Comparison of ENCODE assay signal across 8 cellular contexts in the genomic region with DNA sequence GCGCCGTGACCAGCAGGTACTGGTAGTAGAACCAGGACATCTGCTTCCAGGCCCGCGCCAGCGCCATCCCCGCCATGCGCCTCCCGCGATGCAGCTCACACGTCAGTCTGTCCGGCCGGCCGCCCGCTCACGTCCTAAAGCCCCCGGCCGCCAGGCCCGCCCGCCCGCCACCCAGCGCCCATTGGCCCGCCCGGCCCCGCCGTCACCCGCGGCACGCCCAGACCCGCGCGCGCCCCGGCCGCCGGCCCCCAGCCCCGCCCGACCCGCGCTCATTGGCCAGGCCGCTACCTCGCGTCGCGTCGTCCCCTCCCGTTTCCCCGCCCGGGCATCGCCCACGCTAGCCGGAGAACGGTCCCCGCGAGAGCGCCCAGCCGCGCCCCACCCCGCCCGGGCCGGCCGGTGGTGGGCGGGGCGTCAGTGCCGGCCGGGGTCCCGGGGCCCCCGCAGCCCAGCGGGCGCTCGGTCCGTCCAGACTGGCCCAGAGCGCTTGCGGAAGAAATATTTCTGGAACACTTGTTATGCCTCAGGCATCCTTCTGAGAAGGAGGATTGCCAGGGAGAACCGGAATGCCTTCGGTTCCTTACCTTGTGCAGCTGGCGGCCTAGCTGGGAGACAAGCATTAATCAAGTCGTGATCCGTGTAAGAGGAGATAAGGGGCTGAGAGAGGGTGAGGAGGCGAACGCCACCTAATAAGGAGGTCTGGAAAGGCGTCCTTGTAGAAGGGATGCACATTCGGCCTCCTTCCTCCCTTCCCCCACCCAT. TPM values are rescaled to one million over a fixed set of nuclear protein-coding genes. Genes with fewer than 3 reads are reported as not detected.
A peak's percentile ranks its signal among the peaks of the same experiment; 100 is the strongest.
DNase-seq lines count a peak whose midpoint lies in the region; ATAC-seq lines count a peak whose summit lies in the region.

A gene with protein sequence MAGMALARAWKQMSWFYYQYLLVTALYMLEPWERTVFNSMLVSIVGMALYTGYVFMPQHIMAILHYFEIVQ (minus strand): TSS at position 109 of the 762 bp plus-strand sequence. CDS start 33 bp downstream, at position 76.

- WGBS in mesendoderm (ENCODE audit: extremely low coverage, insufficient coverage, low lambda C conversion rate), result no CpG with 5 or more reads among the region's 82 CpGs

- H3K23ac ChIP-seq in mesendoderm (ENCODE audit: low read length), result peak within 1 kb of the TSS; percentile 80

- peak within 1 kb of the TSS; percentile 72 for H3K4ac ChIP-seq in mesendoderm (ENCODE audit: low read depth, low read length)

- peaks cover 18% of the 10 kb centered on the region for H3K79me2 ChIP-seq in mesendoderm (ENCODE audit: control insufficient read depth, insufficient read depth, low read length)

- H3K27me3 Mint-ChIP-seq in effector memory CD8-positive, alpha-beta T cell, result no peaks in the 10 kb centered on the region

- H3K36me3 ChIP-seq in mesendoderm (ENCODE audit: control insufficient read depth, insufficient read depth, low read length), result no peaks in the 10 kb centered on the region

- H3K9me3 Mint-ChIP-seq in effector memory CD8-positive, alpha-beta T cell, result no peaks in the 10 kb centered on the region

- peak within 1 kb of the TSS; percentile 97 for H3K9ac ChIP-seq in mesendoderm (ENCODE audit: low read length)

- H3K4me3 Mint-ChIP-seq in effector memory CD8-positive, alpha-beta T cell, result peak within 1 kb of the TSS; percentile 78 to 86

- peak within 1 kb of the TSS; percentile 100 for H3K18ac ChIP-seq in mesendoderm (ENCODE audit: low read length)

- DNase-seq in COLO829 (ENCODE audit: low spot score) (peak; percentile 75), HT1080 (ENCODE audit: low read depth) (peak; percentile 70), NOMO-1 (lab: John Stamatoyannopoulos, UW; ENCODE audit: unreplicated experiment in 2 of 2) (peak; percentile 80 to 91), mesendoderm (peak; percentile 91)
- DNase-seq in activated CD8-positive, alpha-beta memory T cell treated with anti-CD3 and anti-CD28 coated beads for 48 hours (ENCODE audit: low read depth in 2 of 3, low spot score in 2 of 3), result peak; percentile 69 to 83 (median 80)
- DNase-seq in effector memory CD8-positive, alpha-beta T cell, result peak; percentile 75 to 78 (median 76)
- peak; percentile 72 for DNase-seq in stimulated activated CD8-positive, alpha-beta memory T cell treated with anti-CD3 and anti-CD28 coated beads, Interleukin-15, amount 100 ng/mL, for 1 hour (ENCODE audit: low read depth)

- H4K5ac ChIP-seq in mesendoderm (ENCODE audit: low read length), result peak within 1 kb of the TSS; percentile 81

- peak within 1 kb of the TSS; percentile 95 for H4K8ac ChIP-seq in mesendoderm (ENCODE audit: low read depth, low read length)

- peak within 1 kb of the TSS; percentile 73 for H2BK5ac ChIP-seq in mesendoderm (ENCODE audit: low read length)

- ATAC-seq in GM21367 (IDR thresholded peaks at IDR 0.05; ENCODE audit: unreplicated experiment), result peak; percentile 87
- ATAC-seq in effector memory CD8-positive, alpha-beta T cell (replicated peaks), result peak; percentile 95

- H3K27ac Mint-ChIP-seq in effector memory CD8-positive, alpha-beta T cell, result peak within 1 kb of the TSS; percentile 46 to 71

- peak within 1 kb of the TSS; percentile 74 for H2BK120ac ChIP-seq in mesendoderm (ENCODE audit: low read depth, low read length)

- H3K4me2 ChIP-seq in mesendoderm (ENCODE audit: low read length), result peak within 1 kb of the TSS; percentile 99

- H3K27ac ChIP-seq in mesendoderm (ENCODE audit: low read depth, low read length), result peak within 1 kb of the TSS; percentile 92

- H2AK5ac ChIP-seq in mesendoderm (ENCODE audit: low read length), result peak within 1 kb of the TSS; percentile 58

- peaks cover 3% of the 10 kb centered on the region for H3K79me1 ChIP-seq in mesendoderm (ENCODE audit: low read length)

- peak within 1 kb of the TSS; percentile 96 for H3K56ac ChIP-seq in mesendoderm (ENCODE audit: low read length)

- no peaks in the 10 kb centered on the region for H3K36me3 Mint-ChIP-seq in effector memory CD8-positive, alpha-beta T cell (ENCODE audit: insufficient read depth)

- H2BK15ac ChIP-seq in mesendoderm (replicated peaks; ENCODE audit: low read depth), result no peak within 1 kb of the TSS

- peaks cover 8 to 13% of the 10 kb centered on the region in 2 donors for H3K4me1 Mint-ChIP-seq in effector memory CD8-positive, alpha-beta T cell (ENCODE audit: low read depth in 2 of 2)

- H3K4me1 ChIP-seq in mesendoderm (ENCODE audit: control insufficient read depth, low read depth, low read length), result peaks cover 2% of the 10 kb centered on the region

- peak within 1 kb of the TSS; percentile 90 for H3K4me3 ChIP-seq in mesendoderm (ENCODE audit: low read length)

- no peaks in the 10 kb centered on the region for H3K27me3 ChIP-seq in mesendoderm (ENCODE audit: insufficient read depth, low read length, poor library complexity)

RNA-seq across cellular contexts. Expression of the gene that starts here (rescaled TPM):
- total RNA-seq in HT1080 (2014; rRNA removed; shearing (Covaris generic)), result 11.7 and 20.4 TPM in 2 replicates
- polyA plus RNA-seq in HT1080 (2015; cell fraction: cytosol; rRNA removed), result 40.8 and 43.8 TPM in 2 replicates
- 14.2 and 16.1 TPM in 2 replicates for polyA plus RNA-seq in HT1080 (2015; cell fraction: nucleus; rRNA removed)
- 24.9 TPM for polyA plus RNA-seq in mesendoderm (2013, experiment 1 of 2)
- polyA plus RNA-seq in mesendoderm (2013, experiment 2 of 2), result 25.5 TPM

Comparison
In these comparisons a context has a peak if more than half of its experiments do, and no peak if none do; other contexts are left out.
1. Peak in every context shown above with its lines: DNase-seq, ATAC-seq, H3K4me3 ChIP-seq and H3K27ac ChIP-seq.